ENCODE assay signal across 17 cellular contexts in genomic region chr20:43379239-43379917, GRCh38.
DNase-seq lines count a peak whose midpoint lies in the region; ATAC-seq, FAIRE-seq and TF ChIP-seq lines count a peak whose summit lies in the region.
"Had no signal": no experiment of that assay in that cellular context is flagged by ENCODE, and none has a peak within 500 bp of the region (broad histone marks: within the 10 kb centered on the region; RNA-seq: fewer than 3 reads in every experiment).

No MANE protein-coding gene starts in this region.

- no peak overlapping the region for H3K9ac ChIP-seq in kidney (ENCODE audit: low read length in 2 of 2)
- H3K9ac ChIP-seq: BLaER1 treated with 17β-estradiol and CSF1 and Interleukin-3, amounts not matched to agents 10 nM and 100 nM; parathyroid adenoma had no signal

- DNase-seq in AG08395 (ENCODE audit: low spot score) = peak; percentile 97
- DNase-seq in HK-2 (ENCODE audit: unreplicated experiment) = peak; percentile 59
- peak; percentile 58 for DNase-seq in astrocyte of the hippocampus (ENCODE audit: low read depth, low spot score)
- DNase-seq in kidney epithelial cell (ENCODE audit: low read depth) = peak; percentile 26
- DNase-seq in SK-N-DZ (ENCODE audit: low spot score) = no peak
- DNase-seq in kidney = no peak
- DNase-seq in UCSD-AML1 (lab: John Stamatoyannopoulos, UW; ENCODE audit: unreplicated experiment) = no peak
- DNase-seq: activated CD8-positive, alpha-beta memory T cell treated with anti-CD3 and anti-CD28 coated beads, Interleukin-2, amount 50 U/mL, for 48 hours; adrenal gland; effector CD8-positive, alpha-beta T cell; NCI-H1436; NCI-H526 treated with DMSO at 0.1 percent for 48 hours; SHP77 had no signal

- H3K4me3 ChIP-seq in kidney epithelial cell (ENCODE audit: low read depth, low read length) (no peak overlapping the region), kidney (ENCODE audit: low read length in 2 of 2) (no peak overlapping the region)
- H3K4me3 ChIP-seq: adrenal gland; BLaER1 treated with 17β-estradiol and CSF1 and Interleukin-3, amounts not matched to agents 10 nM and 100 nM had no signal

- no peak for TF ChIP-seq CTCF in kidney epithelial cell (IDR thresholded peaks at IDR 0.05; ENCODE audit: insufficient read depth, low read length, poor library complexity, severe bottlenecking)
- no peak for TF ChIP-seq CTCF in kidney (IDR thresholded peaks at IDR 0.05; ENCODE audit: borderline replicate concordance, extremely low read depth, insufficient read depth)

- no peak for FAIRE-seq in kidney (lab: Jason Lieb, UNC)

- no peak for ATAC-seq in HG03196 (IDR thresholded peaks at IDR 0.05; ENCODE audit: unreplicated experiment)
- ATAC-seq: WTC11 had no signal

- H3K27me3 ChIP-seq in kidney epithelial cell (ENCODE audit: control insufficient read depth, insufficient read depth, low read length) = no peaks in the 10 kb centered on the region
- H3K27me3 ChIP-seq: adrenal gland; BLaER1 treated with 17β-estradiol and CSF1 and Interleukin-3, amounts not matched to agents 10 nM and 100 nM had no signal

- no peaks in the 10 kb centered on the region for H3K36me3 ChIP-seq in kidney epithelial cell (ENCODE audit: control insufficient read depth, insufficient read depth, low read length)
- H3K36me3 ChIP-seq in kidney (ENCODE audit: control insufficient read depth in 1 of 2, insufficient read depth in 2 of 2, low read length in 2 of 2) = no peaks in the 10 kb centered on the region
- H3K36me3 ChIP-seq: adrenal gland; BLaER1 treated with 17β-estradiol and CSF1 and Interleukin-3, amounts not matched to agents 10 nM and 100 nM had no signal

- H3K27ac ChIP-seq in kidney (ENCODE audit: low read depth in 2 of 2, low read length in 2 of 2) = no peak overlapping the region
- H3K27ac ChIP-seq: adrenal gland; BLaER1 treated with 17β-estradiol and CSF1 and Interleukin-3, amounts not matched to agents 10 nM and 100 nM; parathyroid adenoma had no signal

- H3K4me1 ChIP-seq in kidney (ENCODE audit: control insufficient read depth in 1 of 2, insufficient read depth in 1 of 2, low read depth in 1 of 2, low read length in 2 of 2) = no peaks in the 10 kb centered on the region
- H3K4me1 ChIP-seq: adrenal gland had no signal

- no peaks in the 10 kb centered on the region for H3K9me3 ChIP-seq in kidney (ENCODE audit: control insufficient read depth in 1 of 2, low read length in 2 of 2)
- H3K9me3 ChIP-seq: adrenal gland; BLaER1 treated with 17β-estradiol and CSF1 and Interleukin-3, amounts not matched to agents 10 nM and 100 nM had no signal

- intact Hi-C loops in kidney (cut with DNase I) = no loop called here

Comparison
In these comparisons a context has a peak if more than half of its experiments do, and no peak if none do; other contexts are left out.
1. DNase-seq: peak in AG08395 (single experiment), HK-2 (single experiment), astrocyte of the hippocampus (single experiment) and kidney epithelial cell (single experiment); none in SK-N-DZ (single experiment), kidney (single experiment) and UCSD-AML1 (single experiment).